Comparison of ENCODE assay signal across 18 cellular contexts in the genomic region with DNA sequence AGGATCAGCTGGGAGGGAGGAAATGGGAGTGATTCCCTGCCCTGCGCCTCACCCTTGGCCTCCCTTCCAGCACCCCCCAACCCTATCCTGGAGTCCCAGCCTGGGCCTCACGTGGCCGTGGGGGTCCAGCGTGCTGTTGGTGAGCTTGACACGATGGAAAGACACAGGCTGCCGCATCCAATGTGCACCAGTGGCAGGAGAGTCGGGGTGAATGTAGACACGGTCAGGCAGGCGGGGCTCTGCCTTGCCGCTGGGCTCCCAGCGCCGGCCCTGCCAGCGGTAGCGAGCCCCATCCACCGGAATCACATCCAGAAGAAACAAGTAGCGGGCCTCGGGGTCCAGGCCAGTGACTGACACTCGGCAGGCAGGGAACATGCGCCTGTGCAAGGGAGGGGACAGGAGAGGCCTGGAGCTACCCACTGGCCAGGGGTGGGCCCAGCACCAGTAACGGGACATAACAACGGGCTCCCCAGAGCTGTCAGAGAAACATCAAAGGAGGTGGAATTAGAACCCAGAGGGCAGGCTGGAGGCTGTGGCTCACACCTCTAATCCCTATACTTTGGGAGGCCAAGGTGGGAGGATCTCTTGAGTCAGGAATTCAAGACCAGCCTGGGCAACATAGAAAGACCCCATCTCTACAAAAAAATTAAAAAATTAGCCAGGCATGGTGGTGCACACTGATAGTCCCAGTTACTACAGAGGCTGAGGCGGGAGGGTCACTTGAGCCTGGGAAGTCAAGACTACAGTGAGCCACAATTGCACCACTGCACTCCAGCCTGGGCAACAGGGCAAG. TPM values are rescaled to one million over a fixed set of nuclear protein-coding genes. Genes with fewer than 3 reads are reported as not detected.
DNase-seq lines count a peak whose midpoint lies in the region; ATAC-seq and TF ChIP-seq lines count a peak whose summit lies in the region.
"Had no signal": no experiment of that assay in that cellular context is flagged by ENCODE, and none has a peak within 500 bp of the region (broad histone marks: within the 10 kb centered on the region; RNA-seq: fewer than 3 reads in every experiment).

No MANE protein-coding gene starts in this region.

- H3K27ac Mint-ChIP-seq in CD4-positive, alpha-beta memory T cell, result peak overlapping the region in 5 of 7 donors; percentile 22 to 78 (median 66)
- peak overlapping the region; percentile 42 for H3K27ac Mint-ChIP-seq in activated T-helper 17 cell treated with anti-CD3 and anti-CD28 coated beads, Interleukin-2, amount 50 U/mL, for 72 hours
- H3K27ac Mint-ChIP-seq in nephron progenitor cell, result peak overlapping the region; percentile 96
- no peak overlapping the region for H3K27ac Mint-ChIP-seq in T-helper 17 cell
- H3K27ac Mint-ChIP-seq: memory B cell had no signal

- no peaks in the 10 kb centered on the region for H3K27me3 Mint-ChIP-seq in CD4-positive, alpha-beta memory T cell
- H3K27me3 Mint-ChIP-seq in activated T-helper 17 cell treated with anti-CD3 and anti-CD28 coated beads, Interleukin-2, amount 50 U/mL, for 72 hours, result no peaks in the 10 kb centered on the region
- H3K27me3 Mint-ChIP-seq in nephron progenitor cell (ENCODE audit: low read depth, poor library complexity) (peaks cover 6% of the 10 kb centered on the region), T-helper 17 cell (no peaks in the 10 kb centered on the region)
- H3K27me3 Mint-ChIP-seq: memory B cell had no signal

- no peak for TF ChIP-seq CTCF in 22Rv1 (IDR thresholded peaks at IDR 0.05)
- TF ChIP-seq CTCF in nephron progenitor cell (IDR thresholded peaks at IDR 0.05), result no peak

- intact Hi-C loops in CD4-positive, alpha-beta memory T cell (cut with micrococcal nuclease), result loop anchor here (5.0 kb wide), 1 partner anchor 33 kb away; a partner anchor contains a TSS

- H3K4me1 Mint-ChIP-seq in CD4-positive, alpha-beta memory T cell, result peaks cover 20 to 47% (median 30%) of the 10 kb centered on the region in 4 donors
- H3K4me1 Mint-ChIP-seq in activated T-helper 17 cell treated with anti-CD3 and anti-CD28 coated beads, Interleukin-2, amount 50 U/mL, for 72 hours, result peaks cover 9% of the 10 kb centered on the region
- H3K4me1 Mint-ChIP-seq in nephron progenitor cell, result peaks cover 58% of the 10 kb centered on the region
- H3K4me1 Mint-ChIP-seq in T-helper 17 cell, result peaks cover 25% of the 10 kb centered on the region

- H3K36me3 ChIP-seq in CD4-positive, alpha-beta memory T cell (ENCODE audit: insufficient read depth, low read length), result peaks cover 9% of the 10 kb centered on the region

- H3K9me3 ChIP-seq in CD4-positive, alpha-beta memory T cell (ENCODE audit: control insufficient read depth in 1 of 2, low read length in 2 of 2), result no peaks in the 10 kb centered on the region
- no peaks in the 10 kb centered on the region for H3K9me3 ChIP-seq in T-helper 17 cell (ENCODE audit: control insufficient read depth, low read length, poor library complexity, severe bottlenecking)
- H3K9me3 ChIP-seq: heart left ventricle, spleen, stomach had no signal

- no peak for ATAC-seq in activated T-helper 17 cell treated with anti-CD3 and anti-CD28 coated beads, Interleukin-2, amount 50 U/mL, for 72 hours (replicated peaks)
- no peak for ATAC-seq in T-helper 17 cell
- no peak for ATAC-seq in GM18520 (IDR thresholded peaks at IDR 0.05; ENCODE audit: unreplicated experiment)
- ATAC-seq: heart left ventricle had no signal

- CTCF ChIA-PET in CD4-positive, alpha-beta memory T cell (lab: Charles Lee; ENCODE audit: partially characterized antibody), result interaction anchor here (0.7 to 6.3 kb wide), 3 partner anchors 15 to 320 kb away, joined by 3 to 48 read pairs (median 3); a partner anchor contains a TSS

- no peaks in the 10 kb centered on the region for H3K9me3 Mint-ChIP-seq in CD4-positive, alpha-beta memory T cell
- no peaks in the 10 kb centered on the region for H3K9me3 Mint-ChIP-seq in activated T-helper 17 cell treated with anti-CD3 and anti-CD28 coated beads, Interleukin-2, amount 50 U/mL, for 72 hours
- no peaks in the 10 kb centered on the region for H3K9me3 Mint-ChIP-seq in nephron progenitor cell
- H3K9me3 Mint-ChIP-seq: memory B cell had no signal

- POLR2A ChIA-PET in CD4-positive, alpha-beta memory T cell (lab: Charles Lee; ENCODE audit: partially characterized antibody), result interaction anchor here (9.0 to 13.6 kb wide), 2 partner anchors 16 to 96 kb away, joined by 292 to 404 read pairs; a partner anchor contains a TSS

- H3K27ac ChIP-seq in 22Rv1, result peak overlapping the region; percentile 53
- H3K27ac ChIP-seq in CD4-positive, alpha-beta memory T cell (ENCODE audit: low read depth, low read length), result no peak overlapping the region

- peaks cover 14 to 18% of the 10 kb centered on the region in 2 donors for H3K36me3 Mint-ChIP-seq in CD4-positive, alpha-beta memory T cell
- H3K36me3 Mint-ChIP-seq in activated T-helper 17 cell treated with anti-CD3 and anti-CD28 coated beads, Interleukin-2, amount 50 U/mL, for 72 hours (ENCODE audit: low read depth), result peaks cover 20% of the 10 kb centered on the region
- H3K36me3 Mint-ChIP-seq in nephron progenitor cell (ENCODE audit: low read depth) (peaks cover 19% of the 10 kb centered on the region), T-helper 17 cell (ENCODE audit: low read depth) (peaks cover 2% of the 10 kb centered on the region)

- H3K27me3 ChIP-seq in CD4-positive, alpha-beta memory T cell (ENCODE audit: insufficient read depth, low read length), result no peaks in the 10 kb centered on the region
- H3K27me3 ChIP-seq: heart left ventricle, spleen, stomach had no signal

- no peak for DNase-seq in CD4-positive, alpha-beta memory T cell
- no peak for DNase-seq in nephron progenitor cell
- no peak for DNase-seq in NAMALWA (ENCODE audit: low spot score)
- no peak for DNase-seq in T-helper 17 cell
- DNase-seq: activated CD4-positive, alpha-beta T cell treated with anti-CD3 and anti-CD28 coated beads, Interleukin-2, amount 50 U/mL, for 48 hours; dermis blood vessel endothelial cell; kidney; NCI-H1436 treated with DMSO at 0.1 percent for 48 hours; NCI-H345; NK-92 treated with Interleukin-12 subunit alpha and Interleukin-12 subunit beta, amount 100 ng/mL, for 24 hours; spleen; stomach had no signal

- peaks cover 40% of the 10 kb centered on the region for H3K4me1 ChIP-seq in CD4-positive, alpha-beta memory T cell (ENCODE audit: insufficient read depth, low read length)

- no peak overlapping the region for H3K4me3 Mint-ChIP-seq in CD4-positive, alpha-beta memory T cell
- H3K4me3 Mint-ChIP-seq in activated T-helper 17 cell treated with anti-CD3 and anti-CD28 coated beads, Interleukin-2, amount 50 U/mL, for 72 hours, result no peak overlapping the region
- H3K4me3 Mint-ChIP-seq in nephron progenitor cell (peak overlapping the region; percentile 47), T-helper 17 cell (no peak overlapping the region)
- H3K4me3 Mint-ChIP-seq: memory B cell had no signal

- no peak overlapping the region for H3K4me3 ChIP-seq in CD4-positive, alpha-beta memory T cell (ENCODE audit: low read length in 2 of 2)
- H3K4me3 ChIP-seq: heart left ventricle, spleen, stomach had no signal

RNA-seq across cellular contexts. Expression of a gene that starts 2.7 kb away (rescaled TPM):
- 1 to 10 TPM; 1.3 to 1.4 TPM for total RNA-seq in CD4-positive, alpha-beta memory T cell
- under 1 TPM in 1 of 2 donors, not detected in 1; 0.36 TPM for polyA plus RNA-seq in CD4-positive, alpha-beta memory T cell
- 1 to 10 TPM; 1.1 to 3.7 TPM for total RNA-seq in activated T-helper 17 cell treated with anti-CD3 and anti-CD28 coated beads, Interleukin-2, amount 50 U/mL, for 72 hours
- under 1 TPM; 0.65 to 0.94 TPM for total RNA-seq in T-helper 17 cell
- polyA plus RNA-seq: fibroblast of lung had no signal

RNA-seq across cellular contexts. Expression of a gene that starts 7.0 kb away (rescaled TPM):
- 100 to 1,000 TPM; 263 to 266 TPM for total RNA-seq in CD4-positive, alpha-beta memory T cell
- 100 to 1,000 TPM; 172 to 331 TPM for polyA plus RNA-seq in CD4-positive, alpha-beta memory T cell
- 100 to 1,000 TPM in 1 of 2 donors, 10 to 100 TPM in 1; 34.7 to 107 TPM for total RNA-seq in activated T-helper 17 cell treated with anti-CD3 and anti-CD28 coated beads, Interleukin-2, amount 50 U/mL, for 72 hours
- 100 to 1,000 TPM in 1 of 2 donors, 10 to 100 TPM in 1; 94.9 to 131 TPM for total RNA-seq in T-helper 17 cell

RNA-seq across cellular contexts. Expression of a gene that starts 13.2 kb away (rescaled TPM):
- total RNA-seq in CD4-positive, alpha-beta memory T cell, result 10 to 100 TPM; 75.8 to 86.3 TPM
- 100 to 1,000 TPM; 167 to 276 TPM for polyA plus RNA-seq in CD4-positive, alpha-beta memory T cell
- 100 to 1,000 TPM; 111 to 147 TPM for total RNA-seq in activated T-helper 17 cell treated with anti-CD3 and anti-CD28 coated beads, Interleukin-2, amount 50 U/mL, for 72 hours
- 10 to 100 TPM; 80.8 to 89.3 TPM for total RNA-seq in T-helper 17 cell

RNA-seq across cellular contexts. Expression of a gene that starts 23.5 kb away (rescaled TPM):
- 100 to 1,000 TPM; 558 to 563 TPM for total RNA-seq in CD4-positive, alpha-beta memory T cell
- 1,000 to 10,000 TPM; 1,058 to 1,115 TPM for polyA plus RNA-seq in CD4-positive, alpha-beta memory T cell
- 1,000 to 10,000 TPM; 2,200 to 3,862 TPM for total RNA-seq in activated T-helper 17 cell treated with anti-CD3 and anti-CD28 coated beads, Interleukin-2, amount 50 U/mL, for 72 hours
- total RNA-seq in T-helper 17 cell, result 100 to 1,000 TPM; 421 to 426 TPM

RNA-seq across cellular contexts. Expression of a gene that starts 24.3 kb away (rescaled TPM):
- total RNA-seq in CD4-positive, alpha-beta memory T cell, result 10 to 100 TPM; 31.5 to 37.2 TPM
- polyA plus RNA-seq in CD4-positive, alpha-beta memory T cell, result under 1 TPM in 1 of 2 donors, not detected in 1; 0.25 TPM
- total RNA-seq in activated T-helper 17 cell treated with anti-CD3 and anti-CD28 coated beads, Interleukin-2, amount 50 U/mL, for 72 hours, result 10 to 100 TPM; 13.4 to 37.8 TPM
- total RNA-seq in T-helper 17 cell, result 10 to 100 TPM; 12.6 to 13.7 TPM
